In genomic region chr10:108785011-108785410, GRCh38 we compare ENCODE assay signal across 5 cellular contexts.
"Had no signal": no experiment of that assay in that cellular context is flagged by ENCODE, and none has a peak within 500 bp of the region (broad histone marks: within the 10 kb centered on the region; RNA-seq: fewer than 3 reads in every experiment).

No MANE protein-coding gene starts in this region.

- FAIRE-seq: HTR-8/SVneo, K562 had no signal

- H3K27ac ChIP-seq: HL-60 had no signal

- H3K4me3 ChIP-seq: K562 had no signal

- ATAC-seq: K562 had no signal

- DNase-seq: KBM-7, KG1 had no signal
